In genomic region chr19:1252818-1253513, GRCh38 we compare ENCODE assay signal across 8 cellular contexts. TPM values are rescaled to one million over a fixed set of nuclear protein-coding genes. Genes with fewer than 3 reads are reported as not detected.
DNase-seq lines count a peak whose midpoint lies in the region; ATAC-seq, FAIRE-seq and TF ChIP-seq lines count a peak whose summit lies in the region.

No MANE protein-coding gene starts in this region.

- TF ChIP-seq POLR2A in HCT116 (IDR thresholded peaks at IDR 0.05; ENCODE audit: borderline replicate concordance, extremely low read depth, insufficient read depth, insufficient read length) (no peak), Raji (IDR thresholded peaks at IDR 0.05; ENCODE audit: insufficient read depth, low read depth, low read length) (0 out of 2 replicates have a peak, but pooled peaks have one; percentile 13)

- H4K20me1 ChIP-seq in HCT116 (ENCODE audit: insufficient read depth): peaks cover 3% of the 10 kb centered on the region; the same call in 1 of the 2 replicates

- CTCF ChIA-PET in AG04450 (lab: Charles Lee): interaction anchor here (0.8 to 1.7 kb wide), 3 partner anchors 9 to 13 kb away, joined by 3 to 11 read pairs (median 10); no protein-coding TSS in a partner anchor
- CTCF ChIA-PET in HCT116 (lab: Charles Lee): interaction anchor here (1.4 to 2.3 kb wide), 2 partner anchors 9 to 13 kb away, joined by 13 to 16 read pairs; no protein-coding TSS in a partner anchor

- peak overlapping the region; percentile 89 to 92 for H3K27ac Mint-ChIP-seq in activated naive CD4-positive, alpha-beta T cell treated with anti-CD3 and anti-CD28 coated beads, Interleukin-2, amount 50 U/mL, for 72 hours

- intact Hi-C loops in HCT116 (cut with micrococcal nuclease): no loop called here
- intact Hi-C loops in pancreas (cut with DNase I): no loop called here

- no peak overlapping the region for H2AFZ ChIP-seq in HCT116 (ENCODE audit: low read depth, low read length, poor library complexity, severe bottlenecking)

- peak overlapping the region; percentile 99 for H3K4me2 ChIP-seq in HCT116 (ENCODE audit: low read length)

- FAIRE-seq in pancreas (lab: Jason Lieb, UNC): no peak

- no peak for TF ChIP-seq RAD21 in HCT116 (IDR thresholded peaks at IDR 0.05; ENCODE audit: low read depth)

- RAD21 ChIA-PET in HCT116 (lab: Charles Lee; ENCODE audit: low non-redundant PET in 1 of 2, low total read pairs in 2 of 2, uncharacterized antibody in 2 of 2, unreplicated experiment in 2 of 2): interaction anchor here (1.0 to 1.5 kb wide), 6 partner anchors 9 to 16 kb away, joined by 3 to 12 read pairs (median 6); partner anchors contain the start of gene CIRBP (in 1 of the 2)

- WGBS in pancreas, 2 donors: 2 to 3% methylated on average over 18 to 26 of the region's 26 CpGs

- H3K4me1 ChIP-seq in HCT116 (ENCODE audit: control insufficient read depth in 1 of 2, insufficient read depth in 2 of 2, low read length in 2 of 2) (peaks cover 20 to 72% of the 10 kb centered on the region in 2 experiments), pancreas (peaks cover 9 to 39% (median 21%) of the 10 kb centered on the region in 3 donors)

- H3K9me3 Mint-ChIP-seq in activated naive CD4-positive, alpha-beta T cell treated with anti-CD3 and anti-CD28 coated beads, Interleukin-2, amount 50 U/mL, for 72 hours: no peaks in the 10 kb centered on the region

- H3K9ac ChIP-seq in HCT116 (ENCODE audit: low read length): peak overlapping the region; percentile 91

- no peaks in the 10 kb centered on the region for H3K9me2 ChIP-seq in HCT116 (ENCODE audit: insufficient read depth)

- H3K27me3 ChIP-seq in AG04450 (ENCODE audit: control insufficient read depth, insufficient read depth, low read length) (no peaks in the 10 kb centered on the region), HCT116 (ENCODE audit: insufficient read depth, low read length) (no peaks in the 10 kb centered on the region), pancreas (no peaks in the 10 kb centered on the region)

- peaks cover 28 to 54% of the 10 kb centered on the region in 2 experiments for H3K36me3 ChIP-seq in HCT116 (ENCODE audit: control insufficient read depth in 1 of 2, insufficient read depth in 2 of 2, low read length in 2 of 2)
- H3K36me3 ChIP-seq in pancreas: peaks cover 8 to 40% (median 34%) of the 10 kb centered on the region in 3 donors

- TF ChIP-seq CTCF in AG04450 (IDR thresholded peaks at IDR 0.05; ENCODE audit: low read depth, low read length): 0 out of 2 replicates have a peak, but pooled peaks have one; percentile 4
- TF ChIP-seq CTCF in HCT116 (IDR thresholded peaks at IDR 0.05 in 2 of 3, conservative IDR thresholded peaks at IDR 0.05 in 1 of 3; ENCODE audit: borderline replicate concordance in 1 of 3, insufficient read depth in 1 of 3, low read depth in 2 of 3, low read length in 2 of 3): no peak
- TF ChIP-seq CTCF in pancreas (IDR thresholded peaks at IDR 0.05): no peak

- no TSS peak for BruUV-seq in HCT116 (replicated peaks; lab: Mats Ljungman, UMichigan)

- H3K9me3 ChIP-seq in AG04450 (ENCODE audit: control insufficient read depth, insufficient read depth, low read length) (no peaks in the 10 kb centered on the region; the same call in 1 of the 2 replicates), HCT116 (ENCODE audit: control insufficient read depth in 1 of 2, insufficient read depth in 1 of 2, low read depth in 1 of 2, low read length in 2 of 2) (no peaks in the 10 kb centered on the region), pancreas (no peaks in the 10 kb centered on the region)

- peak overlapping the region; percentile 92 for H3K27ac ChIP-seq in AG04450 (ENCODE audit: low read depth, low read length)
- peak overlapping the region; percentile 99 for H3K27ac ChIP-seq in HCT116 (ENCODE audit: low read depth, low read length)
- peak overlapping the region; percentile 97 to 99 (median 98) for H3K27ac ChIP-seq in pancreas

- peak overlapping the region; percentile 86 for H3K4me3 ChIP-seq in AG04450 (ENCODE audit: low read depth, low read length)
- peak overlapping the region; percentile 68 to 74 for H3K4me3 ChIP-seq in HCT116 (replicated peaks in 1 of 2; ENCODE audit: low read depth in 1 of 2, low read length in 2 of 2)
- H3K4me3 ChIP-seq in pancreas: peak overlapping the region; percentile 84 to 96 (median 90)

- DNase-seq in AG04450 (ENCODE audit: low read depth, low spot score) (peak; percentile 92), HCT116 (ENCODE audit: low read depth, low spot score) (no peak), globus pallidus (ENCODE audit: low spot score) (peak; percentile 96), pancreas (peak; percentile 90 to 96 (median 92))
- DNase-seq in activated naive CD4-positive, alpha-beta T cell treated with anti-CD3 and anti-CD28 coated beads, Interleukin-2, amount 50 U/mL, for 72 hours (ENCODE audit: low spot score in 2 of 2): peak; percentile 60 to 90

- ATAC-seq in HCT116 (peak; percentile 35), pancreas (peak; percentile 35 to 61 (median 44)), GM19023 (IDR thresholded peaks at IDR 0.05; ENCODE audit: unreplicated experiment) (no peak), GM21528 (IDR thresholded peaks at IDR 0.05; ENCODE audit: low FRiP score, unreplicated experiment) (no peak)
- ATAC-seq in activated naive CD4-positive, alpha-beta T cell treated with anti-CD3 and anti-CD28 coated beads, Interleukin-2, amount 50 U/mL, for 72 hours: peak; percentile 30 to 57

- peaks cover 76% of the 10 kb centered on the region for H3K79me2 ChIP-seq in HCT116 (ENCODE audit: insufficient read depth, low read length)

- peaks cover 20% of the 10 kb centered on the region in 2 donors for H3K36me3 Mint-ChIP-seq in activated naive CD4-positive, alpha-beta T cell treated with anti-CD3 and anti-CD28 coated beads, Interleukin-2, amount 50 U/mL, for 72 hours

- POLR2A ChIA-PET in AG04450 (lab: Yijun Ruan, JAX): interaction anchor here (0.5 to 7.4 kb wide), 16 partner anchors 8 to 231 kb away, joined by 3 to 241 read pairs (median 4); partner anchors contain the start of genes ATP5F1D, CIRBP, CNN2 and FAM174C
- POLR2A ChIA-PET in HCT116 (lab: Charles Lee): interaction anchor here (0.7 to 3.5 kb wide), 6 partner anchors 9 to 49 kb away, joined by 3 to 40 read pairs (median 7); partner anchors contain the start of gene CIRBP

TF ChIP-seq in HCT116, 20 proteins besides CTCF, POLR2A, EP300 and RAD21:
- TF ChIP-seq, protein P1, sequence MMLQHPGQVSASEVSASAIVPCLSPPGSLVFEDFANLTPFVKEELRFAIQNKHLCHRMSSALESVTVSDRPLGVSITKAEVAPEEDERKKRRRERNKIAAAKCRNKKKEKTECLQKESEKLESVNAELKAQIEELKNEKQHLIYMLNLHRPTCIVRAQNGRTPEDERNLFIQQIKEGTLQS (IDR thresholded peaks at IDR 0.05): no peak
- TF ChIP-seq ZNF274 (IDR thresholded peaks at IDR 0.05; ENCODE audit: low read depth, low read length) (no peak), FOSL1 (IDR thresholded peaks at IDR 0.05; ENCODE audit: low read depth) (peak; percentile 52), SP1 (IDR thresholded peaks at IDR 0.05; ENCODE audit: low read depth) (peak; percentile 26; the same call in 1 of the 2 replicates), MAX (IDR thresholded peaks at IDR 0.05) (0 out of 2 replicates have a peak, but pooled peaks have one; percentile 20), TCF7L2 (IDR thresholded peaks at IDR 0.05; ENCODE audit: borderline replicate concordance, extremely low read depth, insufficient read depth, insufficient read length) (peak; percentile 55), POLR2AphosphoS5 (IDR thresholded peaks at IDR 0.05; ENCODE audit: low read depth, low read length) (peak; percentile 54)
TF ChIP-seq in HCT116: peak in this region for 5.

RNA-seq across cellular contexts. Expression of gene MIDN, which starts 4.6 kb away (rescaled TPM):
- polyA plus RNA-seq in AG04450 (2011; rRNA removed): 6.6 and 10.6 TPM in 2 replicates
- polyA minus RNA-seq in AG04450 (2011; rRNA and poly(A)+ RNA removed): 16.1 and 21.3 TPM in 2 replicates
- total RNA-seq in HCT116 (2021; ENCODE audit: unreplicated experiment): 146 TPM
- polyA plus RNA-seq in HCT116 (2012): 63.2 and 79.4 TPM in 2 replicates
- total RNA-seq in activated naive CD4-positive, alpha-beta T cell treated with anti-CD3 and anti-CD28 coated beads, Interleukin-2, amount 50 U/mL, for 72 hours: 100 to 1,000 TPM in 1 of 2 donors, 10 to 100 TPM in 1; 52.9 to 113 TPM
- total RNA-seq in pancreas: 10 to 100 TPM; 32.1 to 78.0 (median 49.1) TPM
- polyA plus RNA-seq in pancreas: 10 to 100 TPM; 36.6 to 49.1 TPM

RNA-seq across cellular contexts. Expression of gene ATP5F1D, which starts 11.4 kb away (rescaled TPM):
- 36.4 and 55.1 TPM in 2 replicates for polyA plus RNA-seq in AG04450 (2011; rRNA removed)
- 19.4 and 21.4 TPM in 2 replicates for polyA minus RNA-seq in AG04450 (2011; rRNA and poly(A)+ RNA removed)
- total RNA-seq in HCT116 (2021; ENCODE audit: unreplicated experiment): 428 TPM
- polyA plus RNA-seq in HCT116 (2012): 468 and 508 TPM in 2 replicates
- total RNA-seq in activated naive CD4-positive, alpha-beta T cell treated with anti-CD3 and anti-CD28 coated beads, Interleukin-2, amount 50 U/mL, for 72 hours: 100 to 1,000 TPM; 114 to 201 TPM
- 100 to 1,000 TPM in 5 of 6 donors, 10 to 100 TPM in 1; 97.3 to 192 (median 149) TPM for total RNA-seq in pancreas
- polyA plus RNA-seq in pancreas: 100 to 1,000 TPM; 173 to 515 TPM

RNA-seq across cellular contexts. Expression of gene CBARP, which starts 15.2 kb away (rescaled TPM):
- polyA plus RNA-seq in AG04450 (2011; rRNA removed) (1.1 and 1.6 TPM in 2 replicates), pancreas (1 to 10 TPM; 2.0 to 2.6 TPM)
- 0.55 and 0.91 TPM in 2 replicates for polyA minus RNA-seq in AG04450 (2011; rRNA and poly(A)+ RNA removed)
- total RNA-seq in HCT116 (2021; ENCODE audit: unreplicated experiment) (23.8 TPM), pancreas (1 to 10 TPM in 1 of 6 donors, under 1 TPM in 5; 0.16 to 1.1 (median 0.51) TPM)
- 11.1 and 11.8 TPM in 2 replicates for polyA plus RNA-seq in HCT116 (2012)
- 1 to 10 TPM; 1.0 to 1.6 TPM for total RNA-seq in activated naive CD4-positive, alpha-beta T cell treated with anti-CD3 and anti-CD28 coated beads, Interleukin-2, amount 50 U/mL, for 72 hours

RNA-seq across cellular contexts. Expression of gene CIRBP, which starts 16.2 kb away (rescaled TPM):
- 269 and 274 TPM in 2 replicates for polyA plus RNA-seq in AG04450 (2011; rRNA removed)
- 121 and 143 TPM in 2 replicates for polyA minus RNA-seq in AG04450 (2011; rRNA and poly(A)+ RNA removed)
- total RNA-seq in HCT116 (2021; ENCODE audit: unreplicated experiment): 276 TPM
- 398 and 405 TPM in 2 replicates for polyA plus RNA-seq in HCT116 (2012)
- 100 to 1,000 TPM; 148 to 157 TPM for total RNA-seq in activated naive CD4-positive, alpha-beta T cell treated with anti-CD3 and anti-CD28 coated beads, Interleukin-2, amount 50 U/mL, for 72 hours
- total RNA-seq in pancreas: 100 to 1,000 TPM; 232 to 607 (median 483) TPM
- polyA plus RNA-seq in pancreas: 1,000 to 10,000 TPM in 1 of 2 donors, 100 to 1,000 TPM in 1; 802 to 1,009 TPM

RNA-seq across cellular contexts. Expression of gene FAM174C, which starts 22.4 kb away (rescaled TPM):
- polyA plus RNA-seq in AG04450 (2011; rRNA removed): 16.6 and 29.1 TPM in 2 replicates
- polyA minus RNA-seq in AG04450 (2011; rRNA and poly(A)+ RNA removed): 3.8 and 4.7 TPM in 2 replicates
- 77.1 TPM for total RNA-seq in HCT116 (2021; ENCODE audit: unreplicated experiment)
- polyA plus RNA-seq in HCT116 (2012): 87.0 and 88.0 TPM in 2 replicates
- total RNA-seq in activated naive CD4-positive, alpha-beta T cell treated with anti-CD3 and anti-CD28 coated beads, Interleukin-2, amount 50 U/mL, for 72 hours: 10 to 100 TPM; 42.1 to 76.0 TPM
- total RNA-seq in pancreas: 10 to 100 TPM; 16.1 to 26.1 (median 22.9) TPM
- 10 to 100 TPM; 69.8 to 83.4 TPM for polyA plus RNA-seq in pancreas

Comparison
In these comparisons a context has a peak if more than half of its experiments do, and no peak if none do; other contexts are left out.
1. ATAC-seq: peak in HCT116 (single experiment), activated naive CD4-positive, alpha-beta T cell treated with anti-CD3 and anti-CD28 coated beads, Interleukin-2, amount 50 U/mL, for 72 hours (2 of 2) and pancreas (4 of 4); none in GM19023 (single experiment) and GM21528 (single experiment).
2. Peak in every context shown above with its lines, with median percentiles within 50 percentile points of each other: H3K27ac ChIP-seq and H3K4me3 ChIP-seq.